In genomic region chr12:25689996-25690501, GRCh38 we compare ENCODE assay signal across 10 cellular contexts.
DNase-seq lines count a peak whose midpoint lies in the region; FAIRE-seq and TF ChIP-seq lines count a peak whose summit lies in the region.
"Had no signal": no experiment of that assay in that cellular context is flagged by ENCODE, and none has a peak within 500 bp of the region (broad histone marks: within the 10 kb centered on the region; RNA-seq: fewer than 3 reads in every experiment).

No MANE protein-coding gene starts in this region.

- no peaks in the 10 kb centered on the region for H3K27me3 ChIP-seq in sigmoid colon

- peak; percentile 64 for FAIRE-seq in HTR-8/SVneo (lab: Jason Lieb, UNC)

- no peak for TF ChIP-seq CTCF in sigmoid colon (IDR thresholded peaks at IDR 0.05)

- H3K36me3 ChIP-seq in sigmoid colon = no peaks in the 10 kb centered on the region

- TF ChIP-seq POLR2A in sigmoid colon (IDR thresholded peaks at IDR 0.05) = no peak

- WGBS in sigmoid colon, 2 donors = 49 to 69% methylated on average over 5 of the region's 5 CpGs

- intact Hi-C loops in sigmoid colon (cut with DNase I) = no loop called here

- H3K9me3 ChIP-seq in sigmoid colon = no peaks in the 10 kb centered on the region

- DNase-seq in HTR-8/SVneo (ENCODE audit: insufficient read length, low spot score) (no peak), RPMI7951 (ENCODE audit: low read depth) (peak; percentile 82), globus pallidus (ENCODE audit: low spot score) (peak; percentile 37), sigmoid colon (peak; percentile 77), NCI-H1436 treated with DMSO at 0.1 percent for 48 hours (lab: John Stamatoyannopoulos, UW) (no peak), OCI-M2 (lab: John Stamatoyannopoulos, UW; ENCODE audit: unreplicated experiment) (no peak), NCI-H1092 (lab: John Stamatoyannopoulos, UW) (no peak)
- DNase-seq in activated CD4-positive, CD25-positive, alpha-beta regulatory T cell treated with anti-CD3 and anti-CD28 coated beads, Interleukin-2, amount 50 U/mL, for 72 hours = no peak
- DNase-seq: NK-92 treated with Interleukin-12 subunit alpha and Interleukin-12 subunit beta, amount 100 ng/mL, for 24 hours had no signal

- H3K4me1 ChIP-seq in sigmoid colon = peaks cover 0 to 5% (median 0%) of the 10 kb centered on the region in 4 donors
- H3K4me1 ChIP-seq: parathyroid adenoma had no signal

- H3K27ac ChIP-seq in sigmoid colon = no peak overlapping the region
- H3K27ac ChIP-seq: parathyroid adenoma had no signal

- TF ChIP-seq EP300 in sigmoid colon (IDR thresholded peaks at IDR 0.05) = no peak

- no peak overlapping the region for H3K4me3 ChIP-seq in sigmoid colon

Comparison
In these comparisons a context has a peak if more than half of its experiments do, and no peak if none do; other contexts are left out.
1. DNase-seq: peak in RPMI7951 (single experiment), globus pallidus (single experiment) and sigmoid colon (single experiment); none in HTR-8/SVneo (single experiment), NCI-H1436 treated with DMSO at 0.1 percent for 48 hours (single experiment), OCI-M2 (single experiment), NCI-H1092 (single experiment) and activated CD4-positive, CD25-positive, alpha-beta regulatory T cell treated with anti-CD3 and anti-CD28 coated beads, Interleukin-2, amount 50 U/mL, for 72 hours (single experiment).